ENCODE assay signal across 9 cellular contexts in the genomic region with DNA sequence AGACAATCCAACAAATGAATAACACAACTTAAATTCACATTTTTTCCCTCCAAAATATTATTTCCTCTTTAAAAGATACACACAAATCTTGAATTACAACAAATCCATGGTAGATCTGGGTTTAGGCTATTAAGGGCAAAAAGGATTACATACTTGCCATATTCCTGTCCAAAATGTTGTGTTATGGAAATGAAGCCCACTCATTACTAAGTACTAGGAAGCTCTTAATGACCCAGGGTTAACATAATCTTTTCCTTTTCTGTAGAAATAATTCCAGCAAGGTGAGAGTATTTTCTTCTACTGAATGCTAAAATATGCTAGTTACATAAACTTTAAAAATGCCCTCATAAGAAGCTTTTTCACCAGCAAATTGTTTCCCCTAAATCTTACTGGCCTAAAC. TPM values are rescaled to one million over a fixed set of nuclear protein-coding genes. Genes with fewer than 3 reads are reported as not detected.
DNase-seq lines count a peak whose midpoint lies in the region; ATAC-seq, FAIRE-seq and TF ChIP-seq lines count a peak whose summit lies in the region.
"Had no signal": no experiment of that assay in that cellular context is flagged by ENCODE, and none has a peak within 500 bp of the region (broad histone marks: within the 10 kb centered on the region; RNA-seq: fewer than 3 reads in every experiment).

No MANE protein-coding gene starts in this region.

- no peaks in the 10 kb centered on the region for H3K27me3 ChIP-seq in A673 (replicated peaks; ENCODE audit: insufficient read depth, low read depth, low read length, poor library complexity)
- H3K27me3 ChIP-seq in astrocyte (ENCODE audit: insufficient read depth, low read length), result no peaks in the 10 kb centered on the region
- no peaks in the 10 kb centered on the region for H3K27me3 ChIP-seq in mesenchymal stem cell (ENCODE audit: control insufficient read depth in 1 of 2, insufficient read depth in 1 of 2, low read length in 2 of 2)

- FAIRE-seq in astrocyte (lab: Jason Lieb, UNC) (no peak), kidney (lab: Jason Lieb, UNC) (no peak)

- H2BK120ac ChIP-seq in mesenchymal stem cell (ENCODE audit: low read depth, low read length), result no peak overlapping the region

- intact Hi-C loops in A673 (cut with micrococcal nuclease; ENCODE audit: unreplicated experiment), result no loop called here
- intact Hi-C loops in kidney (cut with DNase I), result no loop called here

- H3K4me3 ChIP-seq in A673 (ENCODE audit: low read depth, low read length, poor library complexity, severe bottlenecking), result peak overlapping the region; percentile 73
- H3K4me3 ChIP-seq in HEK293 (ENCODE audit: low read depth, low read length), result peak overlapping the region; percentile 95
- H3K4me3 ChIP-seq in astrocyte (ENCODE audit: insufficient read depth, low read depth, low read length), result peak overlapping the region; percentile 98
- peak overlapping the region in 1 of 2 experiments; percentile 93 for H3K4me3 ChIP-seq in mesenchymal stem cell (ENCODE audit: insufficient read depth in 1 of 2, low read depth in 1 of 2, low read length in 2 of 2)
- H3K4me3 ChIP-seq in kidney (ENCODE audit: low read length in 2 of 2), result peak overlapping the region in 1 of 2 donors; percentile 84

- CTCF ChIA-PET in A673 (lab: Charles Lee) (no interaction called here), HEK293 (lab: Yijun Ruan, JAX) (no interaction called here)

- H3K4me2 ChIP-seq in astrocyte (ENCODE audit: low read length) (peak overlapping the region; percentile 95), mesenchymal stem cell (ENCODE audit: low read length, poor library complexity, severe bottlenecking) (no peak overlapping the region)

- no peaks in the 10 kb centered on the region for H3K36me3 Mint-ChIP-seq in astrocyte (ENCODE audit: low read depth, unreplicated experiment)

- H3K9me3 Mint-ChIP-seq in astrocyte (ENCODE audit: unreplicated experiment), result no peaks in the 10 kb centered on the region

- no peaks in the 10 kb centered on the region for H3K27me3 Mint-ChIP-seq in astrocyte (ENCODE audit: low read depth, unreplicated experiment)

- peak overlapping the region; percentile 4 for H3K27ac Mint-ChIP-seq in astrocyte (ENCODE audit: unreplicated experiment)

- no peak overlapping the region for H3K14ac ChIP-seq in mesenchymal stem cell (ENCODE audit: low read length in 2 of 2)

- H3K36me3 ChIP-seq in A673 (ENCODE audit: insufficient read depth, low read length, poor library complexity, severe bottlenecking) (no peaks in the 10 kb centered on the region), HEK293 (ENCODE audit: control insufficient read depth in 2 of 2, insufficient read depth in 1 of 2, low read length in 2 of 2) (peaks cover 0 to 21% of the 10 kb centered on the region in 2 experiments; a peak in 1 of 3 replicates), astrocyte (ENCODE audit: insufficient read depth, low read length) (no peaks in the 10 kb centered on the region), mesenchymal stem cell (ENCODE audit: control insufficient read depth in 1 of 2, insufficient read depth in 2 of 2, low read depth in 1 of 2, low read length in 2 of 2) (no peaks in the 10 kb centered on the region), kidney (ENCODE audit: control insufficient read depth in 1 of 2, insufficient read depth in 2 of 2, low read length in 2 of 2) (no peaks in the 10 kb centered on the region)

- H3K79me2 ChIP-seq in astrocyte (ENCODE audit: insufficient read depth, low read length), result peaks cover 64% of the 10 kb centered on the region

- H3K9ac ChIP-seq in astrocyte (ENCODE audit: low read length), result peak overlapping the region; percentile 97
- H3K9ac ChIP-seq in mesenchymal stem cell (ENCODE audit: low read length), result peak overlapping the region; percentile 97
- H3K9ac ChIP-seq in kidney (ENCODE audit: low read length in 2 of 2), result peak overlapping the region in 1 of 2 donors; percentile 21

- no peak overlapping the region for H2BK12ac ChIP-seq in mesenchymal stem cell (ENCODE audit: low read length in 2 of 2)

- DNase-seq in A673 (ENCODE audit: low spot score), result no peak
- DNase-seq in astrocyte (ENCODE audit: low read depth), result no peak
- no peak for DNase-seq in mesenchymal stem cell
- DNase-seq in CD1c-positive myeloid dendritic cell (ENCODE audit: extremely low spot score), result no peak
- no peak for DNase-seq in kidney
- DNase-seq in epidermal melanocyte (ENCODE audit: insufficient read length, low spot score), result no peak
- DNase-seq: DMS79 had no signal

- H3K23ac ChIP-seq in mesenchymal stem cell (ENCODE audit: low read length in 2 of 2), result no peak overlapping the region

- H4K8ac ChIP-seq in mesenchymal stem cell (ENCODE audit: low read length), result no peak overlapping the region

- POLR2A ChIA-PET in A673 (lab: Charles Lee; ENCODE audit: low non-redundant PET) (interaction anchor here (0.7 kb wide), 1 partner anchor 33 kb away, joined by 3 read pairs; no protein-coding TSS in a partner anchor), HEK293 (lab: Yijun Ruan, JAX) (no interaction called here)

- ATAC-seq in GM21529 (IDR thresholded peaks at IDR 0.05; ENCODE audit: unreplicated experiment), result no peak

- peaks cover 18% of the 10 kb centered on the region for H4K20me1 ChIP-seq in astrocyte (ENCODE audit: insufficient read depth, low read length)

- H2AFZ ChIP-seq in astrocyte (ENCODE audit: low read depth, low read length), result no peak overlapping the region
- no peak overlapping the region for H2AFZ ChIP-seq in mesenchymal stem cell (ENCODE audit: low read depth, low read length)

- H2AK5ac ChIP-seq in mesenchymal stem cell (ENCODE audit: low read length, severe bottlenecking), result no peak overlapping the region

- no TSS peak for BruUV-seq in A673 (replicated peaks; lab: Mats Ljungman, UMichigan)

- no peak overlapping the region for H2BK15ac ChIP-seq in mesenchymal stem cell (ENCODE audit: low read depth, poor library complexity, severe bottlenecking)

- H3K9me3 ChIP-seq in A673 (ENCODE audit: low read depth, low read length, poor library complexity, severe bottlenecking) (no peaks in the 10 kb centered on the region), HEK293 (ENCODE audit: control insufficient read depth, insufficient read depth, low read depth, low read length) (no peaks in the 10 kb centered on the region), astrocyte (ENCODE audit: insufficient read depth, low read depth, low read length) (no peaks in the 10 kb centered on the region), mesenchymal stem cell (ENCODE audit: control insufficient read depth, low read length) (no peaks in the 10 kb centered on the region), kidney (ENCODE audit: control insufficient read depth in 1 of 2, low read length in 2 of 2) (no peaks in the 10 kb centered on the region)

- H3K79me1 ChIP-seq in mesenchymal stem cell (replicated peaks; ENCODE audit: low read length, poor library complexity, severe bottlenecking), result peaks cover 8% of the 10 kb centered on the region

- no peak overlapping the region for H4K91ac ChIP-seq in mesenchymal stem cell (ENCODE audit: low read length)

- H2BK5ac ChIP-seq in mesenchymal stem cell (ENCODE audit: low read depth, low read length, poor library complexity, severe bottlenecking), result no peak overlapping the region

- peak overlapping the region; percentile 98 for H3K4me3 Mint-ChIP-seq in astrocyte (ENCODE audit: unreplicated experiment)

- no peak overlapping the region for H3K4ac ChIP-seq in mesenchymal stem cell (ENCODE audit: low read depth in 1 of 2, low read length in 2 of 2)

- H3K27ac ChIP-seq in A673 (ENCODE audit: low read depth, low read length, poor library complexity, severe bottlenecking), result no peak overlapping the region
- no peak overlapping the region for H3K27ac ChIP-seq in HEK293 (ENCODE audit: extremely low read depth, low read depth, low read length)
- H3K27ac ChIP-seq in astrocyte (ENCODE audit: low read depth, low read length), result no peak overlapping the region
- H3K27ac ChIP-seq in mesenchymal stem cell (ENCODE audit: low read length, poor library complexity, severe bottlenecking), result no peak overlapping the region
- no peak overlapping the region for H3K27ac ChIP-seq in kidney (ENCODE audit: low read depth in 2 of 2, low read length in 2 of 2)

- H3K4me1 ChIP-seq in A673 (ENCODE audit: insufficient read depth, low read length, poor library complexity, severe bottlenecking), result peaks cover 5% of the 10 kb centered on the region
- no peaks in the 10 kb centered on the region for H3K4me1 ChIP-seq in HEK293 (ENCODE audit: control insufficient read depth, insufficient read depth, low read length)
- peaks cover 6% of the 10 kb centered on the region for H3K4me1 ChIP-seq in astrocyte (ENCODE audit: insufficient read depth, low read length)
- no peaks in the 10 kb centered on the region for H3K4me1 ChIP-seq in mesenchymal stem cell (ENCODE audit: control insufficient read depth, insufficient read depth, low read depth, low read length)
- peaks cover 5 to 18% of the 10 kb centered on the region in 2 donors for H3K4me1 ChIP-seq in kidney (ENCODE audit: control insufficient read depth in 1 of 2, insufficient read depth in 1 of 2, low read depth in 1 of 2, low read length in 2 of 2)

- TF ChIP-seq CTCF in A673 (conservative IDR thresholded peaks at IDR 0.05; ENCODE audit: low read depth, low read length) (no peak), HEK293 (tag by site-specific recombination; IDR thresholded peaks at IDR 0.05) (no peak), astrocyte (IDR thresholded peaks at IDR 0.05; ENCODE audit: insufficient read depth, low read depth, low read length) (no peak), kidney (IDR thresholded peaks at IDR 0.05; ENCODE audit: borderline replicate concordance, extremely low read depth, insufficient read depth) (no peak)

- peaks cover 16% of the 10 kb centered on the region for H3K4me1 Mint-ChIP-seq in astrocyte (ENCODE audit: low read depth, unreplicated experiment)

- no peak overlapping the region for H3K18ac ChIP-seq in mesenchymal stem cell (ENCODE audit: low read depth in 1 of 2, low read length in 2 of 2)

TF ChIP-seq in HEK293, 187 proteins besides CTCF, POLR2A, EP300 and RAD21 (continues in another document):
- TF ChIP-seq ZNF18 (tag by site-specific recombination; IDR thresholded peaks at IDR 0.05), result no peak
- TF ChIP-seq ZNF629 (tag by site-specific recombination; IDR thresholded peaks at IDR 0.05), result no peak

RNA-seq across cellular contexts. Expression of gene SHPRH, which starts 1.6 kb away (rescaled TPM):
- total RNA-seq in A673 (2021) (21.3 and 21.4 TPM in 2 replicates), astrocyte (10.2 and 10.8 TPM in 2 replicates), kidney (20.8 TPM)
- polyA plus RNA-seq in mesenchymal stem cell (2013, experiment 1 of 2), result 3.9 TPM
- polyA plus RNA-seq in mesenchymal stem cell (2013, experiment 2 of 2), result 3.5 TPM
- polyA plus RNA-seq in kidney (ENCODE audit: insufficient read depth, low read depth, low replicate concordance), result 3.3 TPM
